28 cellular contexts compared by ENCODE assay signal in genomic region chr9:130997395-130997684, GRCh38. TPM values are rescaled to one million over a fixed set of nuclear protein-coding genes. Genes with fewer than 3 reads are reported as not detected.
"Had no signal": no experiment of that assay in that cellular context is flagged by ENCODE, and none has a peak within 500 bp of the region (broad histone marks: within the 10 kb centered on the region; RNA-seq: fewer than 3 reads in every experiment).

No MANE protein-coding gene starts in this region.

- H3K4me3 ChIP-seq: stomach, suprapubic skin, testis, thoracic aorta, thyroid gland, tibial artery, tibial nerve, transverse colon, upper lobe of left lung, upper lobe of right lung, uterus, vagina had no signal

- H3K36me3 Mint-ChIP-seq: stimulated activated effector memory CD8-positive, alpha-beta T cell treated with anti-CD3 and anti-CD28 coated beads, Interleukin-12 subunit alpha, Interleukin-12 subunit beta, amount 100 ng/mL, for 72 hours; stimulated activated memory B cell treated with anti-CD40 and anti-IgM and Interleukin-4, amounts not matched to agents 10 μg/mL and 1 μg/mL and 100 μg/mL, for 72 hours; stimulated activated naive B cell treated with anti-CD40 and anti-IgM and Interleukin-4, amounts not matched to agents 10 μg/mL and 1 μg/mL and 100 μg/mL, for 72 hours; type B pancreatic cell had no signal

- H3K9me3 Mint-ChIP-seq: stimulated activated effector memory CD8-positive, alpha-beta T cell treated with anti-CD3 and anti-CD28 coated beads, Interleukin-12 subunit alpha, Interleukin-12 subunit beta, amount 100 ng/mL, for 72 hours; stimulated activated memory B cell treated with anti-CD40 and anti-IgM and Interleukin-4, amounts not matched to agents 10 μg/mL and 1 μg/mL and 100 μg/mL, for 72 hours; stimulated activated naive B cell treated with anti-CD40 and anti-IgM and Interleukin-4, amounts not matched to agents 10 μg/mL and 1 μg/mL and 100 μg/mL, for 72 hours; stimulated activated naive CD8-positive, alpha-beta T cell treated with anti-CD3 and anti-CD28 coated beads, Interleukin-15, amount 100 ng/mL, for 72 hours; stimulated activated naive CD8-positive, alpha-beta T cell treated with anti-CD3 and anti-CD28 coated beads, Interleukin-15, Interleukin-2, amounts not matched to agents 100 ng/mL and 50 ng/mL, for 24 hours; type B pancreatic cell had no signal

- H3K4me3 Mint-ChIP-seq: stimulated activated effector memory CD8-positive, alpha-beta T cell treated with anti-CD3 and anti-CD28 coated beads, Interleukin-12 subunit alpha, Interleukin-12 subunit beta, amount 100 ng/mL, for 72 hours; stimulated activated memory B cell treated with anti-CD40 and anti-IgM and Interleukin-4, amounts not matched to agents 10 μg/mL and 1 μg/mL and 100 μg/mL, for 72 hours; stimulated activated naive B cell treated with anti-CD40 and anti-IgM and Interleukin-4, amounts not matched to agents 10 μg/mL and 1 μg/mL and 100 μg/mL, for 72 hours; stimulated activated naive CD8-positive, alpha-beta T cell treated with anti-CD3 and anti-CD28 coated beads, Interleukin-15, amount 100 ng/mL, for 72 hours; stimulated activated naive CD8-positive, alpha-beta T cell treated with anti-CD3 and anti-CD28 coated beads, Interleukin-15, Interleukin-2, amounts not matched to agents 100 ng/mL and 50 ng/mL, for 24 hours; type B pancreatic cell had no signal

- H3K9me3 ChIP-seq: stomach, suprapubic skin, testis, thoracic aorta, thyroid gland, tibial artery, tibial nerve, transverse colon, upper lobe of left lung, upper lobe of right lung, uterus, vagina had no signal

- H3K27me3 ChIP-seq: testis, thyroid gland, vagina had no signal

- H3K27ac Mint-ChIP-seq: stimulated activated effector memory CD8-positive, alpha-beta T cell treated with anti-CD3 and anti-CD28 coated beads, Interleukin-12 subunit alpha, Interleukin-12 subunit beta, amount 100 ng/mL, for 72 hours; stimulated activated memory B cell treated with anti-CD40 and anti-IgM and Interleukin-4, amounts not matched to agents 10 μg/mL and 1 μg/mL and 100 μg/mL, for 72 hours; stimulated activated naive B cell treated with anti-CD40 and anti-IgM and Interleukin-4, amounts not matched to agents 10 μg/mL and 1 μg/mL and 100 μg/mL, for 72 hours; stimulated activated naive CD8-positive, alpha-beta T cell treated with anti-CD3 and anti-CD28 coated beads, Interleukin-15, amount 100 ng/mL, for 72 hours; stimulated activated naive CD8-positive, alpha-beta T cell treated with anti-CD3 and anti-CD28 coated beads, Interleukin-15, Interleukin-2, amounts not matched to agents 100 ng/mL and 50 ng/mL, for 24 hours; type B pancreatic cell had no signal

- H3K4me1 Mint-ChIP-seq: stimulated activated naive CD8-positive, alpha-beta T cell treated with anti-CD3 and anti-CD28 coated beads, Interleukin-15, amount 100 ng/mL, for 72 hours had no signal

- H3K36me3 ChIP-seq: stomach, suprapubic skin, thoracic aorta, thyroid gland, tibial artery, tibial nerve, transverse colon, upper lobe of left lung, upper lobe of right lung, uterus, vagina had no signal

- H3K4me1 ChIP-seq: testis, thyroid gland, tibial artery, transverse colon, upper lobe of right lung, uterus, vagina had no signal

- H3K27ac ChIP-seq: stomach, suprapubic skin, testis, thoracic aorta, thyroid gland, tibial artery, tibial nerve, transverse colon, upper lobe of left lung, upper lobe of right lung, uterus, vagina had no signal

- DNase-seq: stimulated activated CD4-positive, alpha-beta T cell treated with anti-CD3 and anti-CD28 coated beads, Interleukin-2, amount 100 ng/mL, for 48 hours; stimulated activated CD4-positive, alpha-beta T cell treated with anti-CD3 and anti-CD28 coated beads, Interleukin-4, amount 100 ng/mL, for 1 hour; stimulated activated CD4-positive, alpha-beta T cell treated with anti-CD3 and anti-CD28 coated beads, Interleukin-4, amount 100 ng/mL, for 24 hours; stimulated activated CD4-positive, alpha-beta T cell treated with anti-CD3 and anti-CD28 coated beads, Interleukin-4, amount 100 ng/mL, for 4 hours; stimulated activated CD8-positive, alpha-beta memory T cell treated with anti-CD3 and anti-CD28 coated beads, Interleukin-4, amount 100 ng/mL, for 48 hours; stimulated activated naive B cell treated with anti-CD40 and anti-IgM and Interleukin-4, amounts not matched to agents 10 μg/mL and 1 μg/mL and 100 μg/mL, for 72 hours; stimulated activated naive CD4-positive, alpha-beta T cell; stimulated activated naive CD4-positive, alpha-beta T cell treated with Interleukin-2 at 50 U/mL for 16 hours; stimulated activated naive CD8-positive, alpha-beta T cell treated with anti-CD3 and anti-CD28 coated beads, Interleukin-15, amount 100 ng/mL, for 72 hours; stimulated activated naive CD8-positive, alpha-beta T cell treated with anti-CD3 and anti-CD28 coated beads, Interleukin-15, Interleukin-2, amounts not matched to agents 100 U/mL and 50 U/mL, for 24 hours; stomach; testis; thyroid gland; tibial artery; transverse colon; trophoblast cell; upper lobe of left lung; upper lobe of right lung; uterus had no signal

RNA-seq across cellular contexts. Expression of gene FIBCD1, which starts 58.3 kb away (rescaled TPM):
- total RNA-seq: suprapubic skin, thoracic aorta, tibial nerve, ureter, vagina had no signal
